Comparison of ENCODE assay signal across 2 cellular contexts in genomic region chr4:77958897-77959296, GRCh38.
TF ChIP-seq lines count a peak whose summit lies in the region.

No MANE protein-coding gene starts in this region.

TF ChIP-seq in HepG2, 621 proteins besides CTCF, POLR2A, EP300 and RAD21 (continued from another document):
- TF ChIP-seq KAT7 (CRISPR knock-in tag; IDR thresholded peaks at IDR 0.05; ENCODE audit: borderline replicate concordance), result no peak
TF ChIP-seq in HepG2: peak in this region for 1.

TF ChIP-seq in HEK293, 187 proteins besides CTCF, POLR2A, EP300 and RAD21:
- peak; percentile 96 for TF ChIP-seq ZNF513 (tag by site-specific recombination; IDR thresholded peaks at IDR 0.05)
- no peak for TF ChIP-seq ZNF214 (tag by site-specific recombination; IDR thresholded peaks at IDR 0.05; ENCODE audit: borderline replicate concordance)
